Comparison of ENCODE assay signal across 17 cellular contexts in genomic region chr7:80791509-80791929, GRCh38.
A peak's percentile ranks its signal among the peaks of the same experiment; 100 is the strongest.
DNase-seq lines count a peak whose midpoint lies in the region; ATAC-seq and TF ChIP-seq lines count a peak whose summit lies in the region.
"Had no signal": no experiment of that assay in that cellular context is flagged by ENCODE, and none has a peak within 500 bp of the region (broad histone marks: within the 10 kb centered on the region; RNA-seq: fewer than 3 reads in every experiment).

No MANE protein-coding gene starts in this region.

- H3K9me3 ChIP-seq in sigmoid colon: no peaks in the 10 kb centered on the region
- H3K9me3 ChIP-seq: HAP-1, ovary, spleen had no signal

- no peak overlapping the region for H2BK120ac ChIP-seq in mesendoderm (ENCODE audit: low read depth, low read length)

- H3K27ac ChIP-seq in sigmoid colon (peak overlapping the region; percentile 67 to 90 (median 87)), mesendoderm (ENCODE audit: low read depth, low read length) (no peak overlapping the region)
- H3K27ac ChIP-seq: spleen had no signal

- H4K8ac ChIP-seq in mesendoderm (ENCODE audit: low read depth, low read length): no peak overlapping the region

- H3K18ac ChIP-seq in mesendoderm (ENCODE audit: low read length): no peak overlapping the region

- TF ChIP-seq CTCF in sigmoid colon (IDR thresholded peaks at IDR 0.05): no peak

- no peaks in the 10 kb centered on the region for H3K79me2 ChIP-seq in mesendoderm (ENCODE audit: control insufficient read depth, insufficient read depth, low read length)

- no peak overlapping the region for H3K56ac ChIP-seq in mesendoderm (ENCODE audit: low read length)

- H3K4me1 ChIP-seq in sigmoid colon: peaks cover 0 to 57% (median 39%) of the 10 kb centered on the region in 4 donors
- H3K4me1 ChIP-seq in mesendoderm (ENCODE audit: control insufficient read depth, low read depth, low read length): no peaks in the 10 kb centered on the region
- H3K4me1 ChIP-seq: spleen had no signal

- no peak overlapping the region for H4K5ac ChIP-seq in mesendoderm (ENCODE audit: low read length)

- TF ChIP-seq EP300 in sigmoid colon (IDR thresholded peaks at IDR 0.05): peak in 2 of 4 donors; percentile 59 to 60

- H3K4me2 ChIP-seq in mesendoderm (ENCODE audit: low read length): no peak overlapping the region

- no peak for TF ChIP-seq POLR2A in sigmoid colon (IDR thresholded peaks at IDR 0.05)

- DNase-seq in Ammon's horn (ENCODE audit: low spot score): peak; percentile 22
- peak; percentile 28 for DNase-seq in SK-N-DZ (ENCODE audit: low spot score)
- DNase-seq in left cardiac atrium: no peak
- DNase-seq in sigmoid colon: no peak
- no peak for DNase-seq in mesendoderm
- no peak for DNase-seq in NCI-H774 (lab: John Stamatoyannopoulos, UW)
- DNase-seq in effector CD4-positive, alpha-beta T cell: no peak
- no peak for DNase-seq in middle frontal gyrus (ENCODE audit: extremely low spot score, low spot score)
- DNase-seq: activated CD8-positive, alpha-beta T cell treated with anti-CD3 and anti-CD28 coated beads, Interleukin-2, amount 10 ng/mL, durations not matched to agents 7 days and 5 days; activated naive CD8-positive, alpha-beta T cell treated with anti-CD3 and anti-CD28 coated beads, Interleukin-2, amount 50 U/mL, for 24 hours; CD8-positive, alpha-beta T cell; central memory CD4-positive, alpha-beta T cell; effector memory CD8-positive, alpha-beta T cell; NCI-H1105 treated with DMSO at 0.1 percent for 48 hours; spleen had no signal

- no peak overlapping the region for H2BK15ac ChIP-seq in mesendoderm (replicated peaks; ENCODE audit: low read depth)

- intact Hi-C loops in left cardiac atrium (cut with DNase I) (no loop called here), sigmoid colon (cut with DNase I) (no loop called here)

- no peak overlapping the region for H3K9ac ChIP-seq in mesendoderm (ENCODE audit: low read length)

- no peaks in the 10 kb centered on the region for H3K79me1 ChIP-seq in mesendoderm (ENCODE audit: low read length)

- H3K23ac ChIP-seq in mesendoderm (ENCODE audit: low read length): no peak overlapping the region

- H3K4ac ChIP-seq in mesendoderm (ENCODE audit: low read depth, low read length): no peak overlapping the region

- peaks cover 0 to 44% (median 3%) of the 10 kb centered on the region in 4 donors for H3K36me3 ChIP-seq in sigmoid colon
- no peaks in the 10 kb centered on the region for H3K36me3 ChIP-seq in mesendoderm (ENCODE audit: control insufficient read depth, insufficient read depth, low read length)
- H3K36me3 ChIP-seq: HAP-1, ovary, spleen had no signal

- no peak overlapping the region for H2BK5ac ChIP-seq in mesendoderm (ENCODE audit: low read length)

- H2AK5ac ChIP-seq in mesendoderm (ENCODE audit: low read length): no peak overlapping the region

- peak; percentile 74 to 76 for ATAC-seq in left cardiac atrium
- ATAC-seq: activated CD8-positive, alpha-beta T cell treated with anti-CD3 and anti-CD28 coated beads, Interleukin-2, amount 10 ng/mL, durations not matched to agents 7 days and 5 days; activated naive CD8-positive, alpha-beta T cell treated with anti-CD3 and anti-CD28 coated beads, Interleukin-2, amount 50 U/mL, for 24 hours; CD8-positive, alpha-beta T cell; effector memory CD8-positive, alpha-beta T cell had no signal

- H3K27me3 ChIP-seq in sigmoid colon: no peaks in the 10 kb centered on the region
- H3K27me3 ChIP-seq in mesendoderm (ENCODE audit: insufficient read depth, low read length, poor library complexity): no peaks in the 10 kb centered on the region
- H3K27me3 ChIP-seq: ovary, spleen had no signal

- WGBS in sigmoid colon, 2 donors: 67 to 85% methylated on average over 3 of the region's 3 CpGs
- no CpG with 5 or more reads among the region's 3 CpGs for WGBS in mesendoderm (ENCODE audit: extremely low coverage, insufficient coverage, low lambda C conversion rate)

- H3K4me3 ChIP-seq in sigmoid colon: no peak overlapping the region
- no peak overlapping the region for H3K4me3 ChIP-seq in mesendoderm (ENCODE audit: low read length)
- H3K4me3 ChIP-seq: HAP-1, ovary, spleen had no signal

Comparison
In these comparisons a context has a peak if more than half of its experiments do, and no peak if none do; other contexts are left out.
1. DNase-seq: peak in Ammon's horn (single experiment) and SK-N-DZ (single experiment); none in left cardiac atrium (single experiment), sigmoid colon (single experiment), mesendoderm (single experiment), NCI-H774 (single experiment), effector CD4-positive, alpha-beta T cell (single experiment) and middle frontal gyrus (single experiment).